In the genomic region with DNA sequence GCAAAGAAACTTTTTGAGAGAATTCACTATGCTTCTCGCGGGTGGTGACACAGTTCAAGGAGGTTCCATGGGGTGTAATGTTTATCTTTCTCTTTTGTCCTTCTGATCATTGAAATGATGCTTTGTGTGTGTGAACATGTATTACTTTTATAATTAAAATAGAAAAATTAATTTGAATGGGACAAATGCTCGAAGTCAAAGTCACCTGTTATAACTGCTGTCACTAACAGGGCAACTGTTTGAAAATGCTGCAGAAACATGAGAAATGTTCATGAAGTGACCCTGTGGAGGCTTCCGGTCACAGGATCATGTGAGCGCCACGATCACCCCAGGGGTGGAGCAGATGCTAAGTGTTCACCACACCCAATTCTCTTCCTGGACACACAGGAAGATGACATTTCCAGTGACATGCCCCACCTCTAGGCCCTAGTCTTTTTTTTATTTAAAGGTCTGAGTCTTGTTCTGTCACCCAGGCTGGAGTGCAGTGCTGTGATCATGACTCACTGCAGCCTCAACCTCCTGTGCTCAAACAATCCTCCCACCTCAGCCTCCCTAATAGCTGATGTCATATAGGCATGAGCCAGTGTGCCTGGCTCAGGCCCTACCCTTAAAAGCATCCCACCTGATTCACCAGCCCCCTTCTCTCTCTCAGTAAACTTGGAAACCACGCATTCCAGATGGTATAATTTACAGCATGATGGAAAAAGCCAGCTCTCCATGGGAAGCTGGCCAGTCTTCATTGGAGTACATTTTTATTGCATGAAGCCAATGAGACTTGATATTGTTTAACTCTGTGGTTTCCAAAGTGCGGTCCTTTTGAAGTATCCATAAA, we compare ENCODE assay signal across 10 cellular contexts. TPM values are rescaled to one million over a fixed set of nuclear protein-coding genes. Genes with fewer than 3 reads are reported as not detected.
DNase-seq lines count a peak whose midpoint lies in the region; ATAC-seq, FAIRE-seq and TF ChIP-seq lines count a peak whose summit lies in the region.
"Had no signal": no experiment of that assay in that cellular context is flagged by ENCODE, and none has a peak within 500 bp of the region (broad histone marks: within the 10 kb centered on the region; RNA-seq: fewer than 3 reads in every experiment).

No MANE protein-coding gene starts in this region.

- ATAC-seq in HG03066 (IDR thresholded peaks at IDR 0.05; ENCODE audit: low read depth, unreplicated experiment): peak; percentile 58
- no peak for ATAC-seq in GM21737 (IDR thresholded peaks at IDR 0.05; ENCODE audit: unreplicated experiment)

- peak overlapping the region in 1 of 2 donors; percentile 23 for H3K27ac ChIP-seq in kidney (ENCODE audit: low read depth in 2 of 2, low read length in 2 of 2)

- no peaks in the 10 kb centered on the region for H3K9me3 ChIP-seq in kidney (ENCODE audit: control insufficient read depth in 1 of 2, low read length in 2 of 2)

- intact Hi-C loops in kidney (cut with DNase I): no loop called here

- CTCF ChIA-PET in activated CD4-positive, alpha-beta T cell treated with anti-CD3 and anti-CD28 coated beads, Interleukin-2, amount 10 ng/mL, durations not matched to agents 7 days and 5 days (lab: Charles Lee): interaction anchor here (0.6 to 5.6 kb wide), 10 partner anchors 8 to 141 kb away, joined by 3 to 41 read pairs (median 4); partner anchors contain the start of genes ATP6V0D1 and CARMIL2

- no peaks in the 10 kb centered on the region for H3K36me3 ChIP-seq in kidney (ENCODE audit: control insufficient read depth in 1 of 2, insufficient read depth in 2 of 2, low read length in 2 of 2)

- POLR2A ChIA-PET in activated CD4-positive, alpha-beta T cell treated with anti-CD3 and anti-CD28 coated beads, Interleukin-2, amount 10 ng/mL, durations not matched to agents 7 days and 5 days (lab: Charles Lee): no interaction called here

- peaks cover 32% of the 10 kb centered on the region for H3K36me3 Mint-ChIP-seq in activated CD4-positive, alpha-beta T cell treated with anti-CD3 and anti-CD28 coated beads, Interleukin-2, amount 10 ng/mL, durations not matched to agents 7 days and 5 days (ENCODE audit: low read depth)
- peaks cover 4% of the 10 kb centered on the region for H3K36me3 Mint-ChIP-seq in progenitor cell of endocrine pancreas (ENCODE audit: insufficient read depth)

- no peak for FAIRE-seq in kidney (lab: Jason Lieb, UNC)
- FAIRE-seq: G401.6 had no signal

- no peak overlapping the region for H3K4me3 ChIP-seq in kidney (ENCODE audit: low read length in 2 of 2)

- DNase-seq in Ammon's horn (ENCODE audit: low spot score): peak; percentile 53
- peak; percentile 79 for DNase-seq in activated CD4-positive, alpha-beta T cell treated with anti-CD3 and anti-CD28 coated beads, Interleukin-2, amount 10 ng/mL, durations not matched to agents 7 days and 5 days
- DNase-seq in kidney: peak; percentile 80
- no peak for DNase-seq in progenitor cell of endocrine pancreas (ENCODE audit: low spot score, unreplicated experiment)
- no peak for DNase-seq in NCI-H1092 treated with DMSO at 0.1 percent for 48 hours (lab: John Stamatoyannopoulos, UW)
- DNase-seq in NCI-H2196 treated with DMSO at 0.1 percent for 48 hours (lab: John Stamatoyannopoulos, UW; ENCODE audit: unreplicated experiment): no peak

- peak overlapping the region; percentile 97 for H3K27ac Mint-ChIP-seq in activated CD4-positive, alpha-beta T cell treated with anti-CD3 and anti-CD28 coated beads, Interleukin-2, amount 10 ng/mL, durations not matched to agents 7 days and 5 days
- H3K27ac Mint-ChIP-seq in progenitor cell of endocrine pancreas: no peak overlapping the region

- peaks cover 0 to 6% of the 10 kb centered on the region in 2 donors for H3K4me1 ChIP-seq in kidney (ENCODE audit: control insufficient read depth in 1 of 2, insufficient read depth in 1 of 2, low read depth in 1 of 2, low read length in 2 of 2)

- H3K4me1 Mint-ChIP-seq in activated CD4-positive, alpha-beta T cell treated with anti-CD3 and anti-CD28 coated beads, Interleukin-2, amount 10 ng/mL, durations not matched to agents 7 days and 5 days: peaks cover 52% of the 10 kb centered on the region
- H3K4me1 Mint-ChIP-seq in progenitor cell of endocrine pancreas (ENCODE audit: low read depth): no peaks in the 10 kb centered on the region

- peak overlapping the region; percentile 43 for H3K4me3 Mint-ChIP-seq in activated CD4-positive, alpha-beta T cell treated with anti-CD3 and anti-CD28 coated beads, Interleukin-2, amount 10 ng/mL, durations not matched to agents 7 days and 5 days
- no peak overlapping the region for H3K4me3 Mint-ChIP-seq in progenitor cell of endocrine pancreas (ENCODE audit: low read depth)

- no peak overlapping the region for H3K9ac ChIP-seq in kidney (ENCODE audit: low read length in 2 of 2)

- peaks cover 3% of the 10 kb centered on the region for H3K9me3 Mint-ChIP-seq in activated CD4-positive, alpha-beta T cell treated with anti-CD3 and anti-CD28 coated beads, Interleukin-2, amount 10 ng/mL, durations not matched to agents 7 days and 5 days
- H3K9me3 Mint-ChIP-seq in progenitor cell of endocrine pancreas (ENCODE audit: low read depth): no peaks in the 10 kb centered on the region

- TF ChIP-seq CTCF in kidney (IDR thresholded peaks at IDR 0.05; ENCODE audit: borderline replicate concordance, extremely low read depth, insufficient read depth): no peak
- TF ChIP-seq CTCF in progenitor cell of endocrine pancreas (IDR thresholded peaks at IDR 0.05; ENCODE audit: unreplicated experiment): no peak

- no peaks in the 10 kb centered on the region for H3K27me3 Mint-ChIP-seq in activated CD4-positive, alpha-beta T cell treated with anti-CD3 and anti-CD28 coated beads, Interleukin-2, amount 10 ng/mL, durations not matched to agents 7 days and 5 days
- peaks cover 18% of the 10 kb centered on the region for H3K27me3 Mint-ChIP-seq in progenitor cell of endocrine pancreas

RNA-seq across cellular contexts. Expression of gene AGRP, which starts 21.1 kb away (rescaled TPM):
- total RNA-seq in activated CD4-positive, alpha-beta T cell treated with anti-CD3 and anti-CD28 coated beads, Interleukin-2, amount 10 ng/mL, durations not matched to agents 7 days and 5 days: not detected
- total RNA-seq in kidney (not detected), progenitor cell of endocrine pancreas (not detected in 2 replicates)
- 2.7 TPM for polyA plus RNA-seq in kidney (ENCODE audit: insufficient read depth, low read depth, low replicate concordance)
- total RNA-seq: T-helper 1 cell treated with Interleukin-12 subunit alpha and Interleukin-12 subunit beta and Interleukin-4 antibody, amounts not matched to agents 30 ng/mL and 1 ng/mL, for 36 hours had no signal

RNA-seq across cellular contexts. Expression of gene ATP6V0D1, which starts 23.4 kb away (rescaled TPM):
- total RNA-seq in activated CD4-positive, alpha-beta T cell treated with anti-CD3 and anti-CD28 coated beads, Interleukin-2, amount 10 ng/mL, durations not matched to agents 7 days and 5 days: 10 to 100 TPM; 52.1 to 60.3 TPM
- total RNA-seq in kidney: 100 TPM
- 208 TPM for polyA plus RNA-seq in kidney (ENCODE audit: insufficient read depth, low read depth, low replicate concordance)
- 65.3 and 67.5 TPM in 2 replicates for total RNA-seq in progenitor cell of endocrine pancreas

RNA-seq across cellular contexts. Expression of gene RIPOR1, which starts 24.2 kb away (rescaled TPM):
- 10 to 100 TPM; 12.8 to 15.8 TPM for total RNA-seq in activated CD4-positive, alpha-beta T cell treated with anti-CD3 and anti-CD28 coated beads, Interleukin-2, amount 10 ng/mL, durations not matched to agents 7 days and 5 days
- total RNA-seq in kidney (116 TPM), progenitor cell of endocrine pancreas (72.7 and 78.8 TPM in 2 replicates)
- polyA plus RNA-seq in kidney (ENCODE audit: insufficient read depth, low read depth, low replicate concordance): 60.9 TPM

RNA-seq across cellular contexts. Expression of gene CTCF, which starts 57.9 kb away (rescaled TPM):
- total RNA-seq in activated CD4-positive, alpha-beta T cell treated with anti-CD3 and anti-CD28 coated beads, Interleukin-2, amount 10 ng/mL, durations not matched to agents 7 days and 5 days: 10 to 100 TPM; 87.1 to 98.5 TPM
- total RNA-seq in kidney (42.6 TPM), progenitor cell of endocrine pancreas (67.8 and 69.8 TPM in 2 replicates)
- 20.4 TPM for polyA plus RNA-seq in kidney (ENCODE audit: insufficient read depth, low read depth, low replicate concordance)

Comparison
In these comparisons a context has a peak if more than half of its experiments do, and no peak if none do; other contexts are left out.
1. DNase-seq: peak in Ammon's horn (single experiment), activated CD4-positive, alpha-beta T cell treated with anti-CD3 and anti-CD28 coated beads, Interleukin-2, amount 10 ng/mL, durations not matched to agents 7 days and 5 days (single experiment) and kidney (single experiment); none in progenitor cell of endocrine pancreas (single experiment), NCI-H1092 treated with DMSO at 0.1 percent for 48 hours (single experiment) and NCI-H2196 treated with DMSO at 0.1 percent for 48 hours (single experiment).